In genomic region chr3:40756500-40756899, GRCh38 we compare ENCODE assay signal across 3 cellular contexts.
TF ChIP-seq lines count a peak whose summit lies in the region.

No MANE protein-coding gene starts in this region.

TF ChIP-seq in HepG2, 621 proteins besides CTCF, POLR2A, EP300 and RAD21:
- TF ChIP-seq DZIP1 (CRISPR knock-in tag; IDR thresholded peaks at IDR 0.05), result no peak
- TF ChIP-seq ZZZ3 (CRISPR knock-in tag; IDR thresholded peaks at IDR 0.05; ENCODE audit: borderline replicate concordance), result no peak
- TF ChIP-seq SP1 (IDR thresholded peaks at IDR 0.05), result no peak
- no peak for TF ChIP-seq SP1 (CRISPR knock-in tag; IDR thresholded peaks at IDR 0.05)
- peak; percentile 59 to 64 for TF ChIP-seq MAFK (conservative IDR thresholded peaks at IDR 0.05 in 1 of 2, IDR thresholded peaks at IDR 0.05 in 1 of 2; ENCODE audit: low read length in 2 of 2)
- no peak for TF ChIP-seq NR1H2 (CRISPR knock-in tag; IDR thresholded peaks at IDR 0.05; ENCODE audit: borderline replicate concordance, low read depth)
- no peak for TF ChIP-seq GLMP (CRISPR knock-in tag; IDR thresholded peaks at IDR 0.05; ENCODE audit: borderline replicate concordance)
- TF ChIP-seq MAFF (IDR thresholded peaks at IDR 0.05; ENCODE audit: low read depth, low read length), result peak; percentile 45; the same call in 1 of the 2 replicates
TF ChIP-seq in HepG2: peak in this region for 2.

TF ChIP-seq in A549, 52 proteins besides CTCF, POLR2A, EP300 and RAD21:
- TF ChIP-seq FOSL2 (IDR thresholded peaks at IDR 0.05) (no peak), FOSL2 (CRISPR knock-in tag; IDR thresholded peaks at IDR 0.05) (no peak), HEYL (CRISPR knock-in tag; IDR thresholded peaks at IDR 0.05) (no peak), SMC3 (IDR thresholded peaks at IDR 0.05) (no peak), KDM1A (IDR thresholded peaks at IDR 0.05; ENCODE audit: low read depth) (no peak), MAFK (IDR thresholded peaks at IDR 0.05; ENCODE audit: partially characterized antibody) (peak; percentile 21), RCOR1 (IDR thresholded peaks at IDR 0.05; ENCODE audit: low read depth, low read length) (no peak), FOXS1 (CRISPR knock-in tag; IDR thresholded peaks at IDR 0.05) (no peak)
- TF ChIP-seq, protein P1, sequence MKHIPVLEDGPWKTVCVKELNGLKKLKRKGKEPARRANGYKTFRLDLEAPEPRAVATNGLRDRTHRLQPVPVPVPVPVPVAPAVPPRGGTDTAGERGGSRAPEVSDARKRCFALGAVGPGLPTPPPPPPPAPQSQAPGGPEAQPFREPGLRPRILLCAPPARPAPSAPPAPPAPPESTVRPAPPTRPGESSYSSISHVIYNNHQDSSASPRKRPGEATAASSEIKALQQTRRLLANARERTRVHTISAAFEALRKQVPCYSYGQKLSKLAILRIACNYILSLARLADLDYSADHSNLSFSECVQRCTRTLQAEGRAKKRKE (CRISPR knock-in tag; IDR thresholded peaks at IDR 0.05; ENCODE audit: low read depth), result no peak
- TF ChIP-seq, protein P2, sequence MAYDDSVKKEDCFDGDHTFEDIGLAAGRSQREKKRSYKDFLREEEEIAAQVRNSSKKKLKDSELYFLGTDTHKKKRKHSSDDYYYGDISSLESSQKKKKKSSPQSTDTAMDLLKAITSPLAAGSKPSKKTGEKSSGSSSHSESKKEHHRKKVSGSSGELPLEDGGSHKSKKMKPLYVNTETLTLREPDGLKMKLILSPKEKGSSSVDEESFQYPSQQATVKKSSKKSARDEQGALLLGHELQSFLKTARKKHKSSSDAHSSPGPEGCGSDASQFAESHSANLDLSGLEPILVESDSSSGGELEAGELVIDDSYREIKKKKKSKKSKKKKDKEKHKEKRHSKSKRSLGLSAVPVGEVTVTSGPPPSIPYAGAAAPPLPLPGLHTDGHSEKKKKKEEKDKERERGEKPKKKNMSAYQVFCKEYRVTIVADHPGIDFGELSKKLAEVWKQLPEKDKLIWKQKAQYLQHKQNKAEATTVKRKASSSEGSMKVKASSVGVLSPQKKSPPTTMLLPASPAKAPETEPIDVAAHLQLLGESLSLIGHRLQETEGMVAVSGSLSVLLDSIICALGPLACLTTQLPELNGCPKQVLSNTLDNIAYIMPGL (CRISPR knock-in tag; IDR thresholded peaks at IDR 0.05; ENCODE audit: borderline replicate concordance), result no peak
TF ChIP-seq in A549: peak in this region for 1.

TF ChIP-seq in K562, 482 proteins besides CTCF, POLR2A, EP300 and RAD21:
- no peak for TF ChIP-seq PYGO2 (tag; IDR thresholded peaks at IDR 0.05)
- peak; percentile 38 for TF ChIP-seq ZNF316 (IDR thresholded peaks at IDR 0.05)
